ENCODE assay signal across 1 cellular context in genomic region chr12:102543931-102544485, GRCh38.
TF ChIP-seq lines count a peak whose summit lies in the region.

No MANE protein-coding gene starts in this region.

TF ChIP-seq in GM12878, 131 proteins besides CTCF, POLR2A, EP300 and RAD21:
- TF ChIP-seq GATAD2B (conservative IDR thresholded peaks at IDR 0.05; ENCODE audit: low read depth) (no peak), SRF (IDR thresholded peaks at IDR 0.05; ENCODE audit: low read depth in 2 of 2, low read length in 2 of 2) (0 out of 4 replicates have a peak, but pooled peaks of 1 of the 2 experiments have one; percentile 29), ATF2 (IDR thresholded peaks at IDR 0.05; ENCODE audit: low read length) (no peak)
TF ChIP-seq in GM12878: peak in this region for 1.
